ENCODE assay signal across 2 cellular contexts in the genomic region with DNA sequence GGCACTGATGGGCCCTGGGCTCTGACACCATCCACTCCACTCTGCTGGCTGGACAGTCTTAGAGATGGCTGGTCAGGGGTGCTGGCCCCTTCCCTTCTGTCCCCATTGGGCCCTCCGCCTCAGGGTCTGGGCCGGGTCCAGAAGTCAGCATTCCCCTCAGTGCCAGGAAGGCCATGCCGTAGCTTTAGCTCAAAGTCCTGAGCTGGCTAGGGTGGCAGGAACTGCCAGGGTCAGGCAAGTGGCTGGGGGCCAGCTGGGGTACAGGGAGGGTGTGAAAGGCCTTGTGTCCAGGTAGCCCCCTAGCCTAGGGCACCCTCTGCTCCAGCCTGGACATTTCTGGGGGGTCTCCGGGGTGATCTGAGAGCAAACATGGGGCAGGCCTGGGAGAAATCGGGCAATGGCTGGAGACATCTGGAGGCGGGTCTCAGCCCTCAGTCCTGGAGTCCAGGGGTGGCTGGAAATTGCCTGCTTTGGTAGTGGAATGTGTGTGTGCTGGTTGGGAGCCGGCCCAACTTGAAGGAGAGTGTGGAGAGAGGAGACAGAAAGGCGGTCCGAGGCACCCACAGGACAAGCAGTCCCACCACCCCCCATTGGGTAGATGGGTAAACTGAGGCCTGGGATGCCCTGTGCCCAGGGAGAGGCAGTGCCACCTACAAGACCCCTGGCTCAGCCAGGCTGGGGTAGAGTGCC.
TF ChIP-seq lines count a peak whose summit lies in the region.

No MANE protein-coding gene starts in this region.

TF ChIP-seq in A549, 52 proteins besides CTCF, POLR2A, EP300 and RAD21:
- TF ChIP-seq HOXB5 (CRISPR knock-in tag; IDR thresholded peaks at IDR 0.05), result no peak
- TF ChIP-seq, protein P1, sequence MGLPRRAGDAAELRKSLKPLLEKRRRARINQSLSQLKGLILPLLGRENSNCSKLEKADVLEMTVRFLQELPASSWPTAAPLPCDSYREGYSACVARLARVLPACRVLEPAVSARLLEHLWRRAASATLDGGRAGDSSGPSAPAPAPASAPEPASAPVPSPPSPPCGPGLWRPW (IDR thresholded peaks at IDR 0.05), result no peak
- TF ChIP-seq MAZ (IDR thresholded peaks at IDR 0.05; ENCODE audit: borderline replicate concordance, low read depth, low read length), result no peak
- TF ChIP-seq CHD4 (IDR thresholded peaks at IDR 0.05; ENCODE audit: borderline replicate concordance), result no peak
- no peak for TF ChIP-seq RARB (CRISPR knock-in tag; IDR thresholded peaks at IDR 0.05)
- TF ChIP-seq, protein P2, sequence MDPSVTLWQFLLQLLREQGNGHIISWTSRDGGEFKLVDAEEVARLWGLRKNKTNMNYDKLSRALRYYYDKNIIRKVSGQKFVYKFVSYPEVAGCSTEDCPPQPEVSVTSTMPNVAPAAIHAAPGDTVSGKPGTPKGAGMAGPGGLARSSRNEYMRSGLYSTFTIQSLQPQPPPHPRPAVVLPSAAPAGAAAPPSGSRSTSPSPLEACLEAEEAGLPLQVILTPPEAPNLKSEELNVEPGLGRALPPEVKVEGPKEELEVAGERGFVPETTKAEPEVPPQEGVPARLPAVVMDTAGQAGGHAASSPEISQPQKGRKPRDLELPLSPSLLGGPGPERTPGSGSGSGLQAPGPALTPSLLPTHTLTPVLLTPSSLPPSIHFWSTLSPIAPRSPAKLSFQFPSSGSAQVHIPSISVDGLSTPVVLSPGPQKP (IDR thresholded peaks at IDR 0.05; ENCODE audit: low read depth, low read length), result no peak
- TF ChIP-seq SREBF2 (IDR thresholded peaks at IDR 0.05), result no peak
- TF ChIP-seq JUN (IDR thresholded peaks at IDR 0.05), result no peak
- TF ChIP-seq, protein P3, sequence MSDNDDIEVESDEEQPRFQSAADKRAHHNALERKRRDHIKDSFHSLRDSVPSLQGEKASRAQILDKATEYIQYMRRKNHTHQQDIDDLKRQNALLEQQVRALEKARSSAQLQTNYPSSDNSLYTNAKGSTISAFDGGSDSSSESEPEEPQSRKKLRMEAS (IDR thresholded peaks at IDR 0.05), result no peak
- TF ChIP-seq RNF2 (IDR thresholded peaks at IDR 0.05; ENCODE audit: borderline replicate concordance, low read depth), result no peak
- TF ChIP-seq PHF8 (IDR thresholded peaks at IDR 0.05; ENCODE audit: borderline replicate concordance, low read depth), result no peak
- TF ChIP-seq, protein P4, sequence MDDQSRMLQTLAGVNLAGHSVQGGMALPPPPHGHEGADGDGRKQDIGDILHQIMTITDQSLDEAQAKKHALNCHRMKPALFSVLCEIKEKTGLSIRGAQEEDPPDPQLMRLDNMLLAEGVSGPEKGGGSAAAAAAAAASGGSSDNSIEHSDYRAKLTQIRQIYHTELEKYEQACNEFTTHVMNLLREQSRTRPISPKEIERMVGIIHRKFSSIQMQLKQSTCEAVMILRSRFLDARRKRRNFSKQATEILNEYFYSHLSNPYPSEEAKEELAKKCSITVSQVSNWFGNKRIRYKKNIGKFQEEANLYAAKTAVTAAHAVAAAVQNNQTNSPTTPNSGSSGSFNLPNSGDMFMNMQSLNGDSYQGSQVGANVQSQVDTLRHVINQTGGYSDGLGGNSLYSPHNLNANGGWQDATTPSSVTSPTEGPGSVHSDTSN (IDR thresholded peaks at IDR 0.05), result no peak
- TF ChIP-seq FOSB (CRISPR knock-in tag; IDR thresholded peaks at IDR 0.05), result no peak
- no peak for TF ChIP-seq KDM1A (IDR thresholded peaks at IDR 0.05; ENCODE audit: low read depth)
- no peak for TF ChIP-seq RCOR1 (IDR thresholded peaks at IDR 0.05; ENCODE audit: low read depth, low read length)
TF ChIP-seq in A549: peak in this region for 0.

TF ChIP-seq in H1, 55 proteins besides CTCF, POLR2A, EP300 and RAD21:
- no peak for TF ChIP-seq YY1 (IDR thresholded peaks at IDR 0.05; ENCODE audit: low read depth, low read length)
- no peak for TF ChIP-seq KDM1A (IDR thresholded peaks at IDR 0.05; ENCODE audit: borderline replicate concordance, low read length)
- TF ChIP-seq, protein P5, sequence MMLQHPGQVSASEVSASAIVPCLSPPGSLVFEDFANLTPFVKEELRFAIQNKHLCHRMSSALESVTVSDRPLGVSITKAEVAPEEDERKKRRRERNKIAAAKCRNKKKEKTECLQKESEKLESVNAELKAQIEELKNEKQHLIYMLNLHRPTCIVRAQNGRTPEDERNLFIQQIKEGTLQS (IDR thresholded peaks at IDR 0.05; ENCODE audit: insufficient read depth, low read depth, low read length), result no peak
- no peak for TF ChIP-seq CBX8 (IDR thresholded peaks at IDR 0.05; ENCODE audit: borderline replicate concordance, low read depth, low read length)
- no peak for TF ChIP-seq PHF8 (conservative IDR thresholded peaks at IDR 0.05; ENCODE audit: low read depth, low read length)
- TF ChIP-seq, protein P6, sequence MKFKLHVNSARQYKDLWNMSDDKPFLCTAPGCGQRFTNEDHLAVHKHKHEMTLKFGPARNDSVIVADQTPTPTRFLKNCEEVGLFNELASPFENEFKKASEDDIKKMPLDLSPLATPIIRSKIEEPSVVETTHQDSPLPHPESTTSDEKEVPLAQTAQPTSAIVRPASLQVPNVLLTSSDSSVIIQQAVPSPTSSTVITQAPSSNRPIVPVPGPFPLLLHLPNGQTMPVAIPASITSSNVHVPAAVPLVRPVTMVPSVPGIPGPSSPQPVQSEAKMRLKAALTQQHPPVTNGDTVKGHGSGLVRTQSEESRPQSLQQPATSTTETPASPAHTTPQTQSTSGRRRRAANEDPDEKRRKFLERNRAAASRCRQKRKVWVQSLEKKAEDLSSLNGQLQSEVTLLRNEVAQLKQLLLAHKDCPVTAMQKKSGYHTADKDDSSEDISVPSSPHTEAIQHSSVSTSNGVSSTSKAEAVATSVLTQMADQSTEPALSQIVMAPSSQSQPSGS (IDR thresholded peaks at IDR 0.05; ENCODE audit: low read length), result no peak
- no peak for TF ChIP-seq CBX5 (IDR thresholded peaks at IDR 0.05; ENCODE audit: low read depth, low read length)
- no peak for TF ChIP-seq TBP (IDR thresholded peaks at IDR 0.05; ENCODE audit: low read depth, low read length)
- no peak for TF ChIP-seq SIRT6 (IDR thresholded peaks at IDR 0.05; ENCODE audit: low read length)
- TF ChIP-seq HDAC6 (IDR thresholded peaks at IDR 0.05; ENCODE audit: low read depth, low read length), result no peak
- TF ChIP-seq SRF (IDR thresholded peaks at IDR 0.05; ENCODE audit: low read depth, low read length), result no peak
- TF ChIP-seq, protein P7, sequence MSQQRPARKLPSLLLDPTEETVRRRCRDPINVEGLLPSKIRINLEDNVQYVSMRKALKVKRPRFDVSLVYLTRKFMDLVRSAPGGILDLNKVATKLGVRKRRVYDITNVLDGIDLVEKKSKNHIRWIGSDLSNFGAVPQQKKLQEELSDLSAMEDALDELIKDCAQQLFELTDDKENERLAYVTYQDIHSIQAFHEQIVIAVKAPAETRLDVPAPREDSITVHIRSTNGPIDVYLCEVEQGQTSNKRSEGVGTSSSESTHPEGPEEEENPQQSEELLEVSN (IDR thresholded peaks at IDR 0.05), result no peak
- TF ChIP-seq, protein P8, sequence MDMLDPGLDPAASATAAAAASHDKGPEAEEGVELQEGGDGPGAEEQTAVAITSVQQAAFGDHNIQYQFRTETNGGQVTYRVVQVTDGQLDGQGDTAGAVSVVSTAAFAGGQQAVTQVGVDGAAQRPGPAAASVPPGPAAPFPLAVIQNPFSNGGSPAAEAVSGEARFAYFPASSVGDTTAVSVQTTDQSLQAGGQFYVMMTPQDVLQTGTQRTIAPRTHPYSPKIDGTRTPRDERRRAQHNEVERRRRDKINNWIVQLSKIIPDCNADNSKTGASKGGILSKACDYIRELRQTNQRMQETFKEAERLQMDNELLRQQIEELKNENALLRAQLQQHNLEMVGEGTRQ (IDR thresholded peaks at IDR 0.05; ENCODE audit: low read length), result no peak
- no peak for TF ChIP-seq BACH1 (IDR thresholded peaks at IDR 0.05; ENCODE audit: low read length)
